In genomic region chr2:39730685-39731302, GRCh38 we compare ENCODE assay signal across 8 cellular contexts. TPM values are rescaled to one million over a fixed set of nuclear protein-coding genes. Genes with fewer than 3 reads are reported as not detected.
DNase-seq lines count a peak whose midpoint lies in the region; ATAC-seq, FAIRE-seq and TF ChIP-seq lines count a peak whose summit lies in the region.

No MANE protein-coding gene starts in this region.

- intact Hi-C loops in ovary (cut with DNase I) = no loop called here

- H3K4me1 ChIP-seq in H1 (replicated peaks in 1 of 4; ENCODE audit: control insufficient read depth in 3 of 4, insufficient read depth in 4 of 4, low read length in 3 of 4) = peaks cover 0 to 3% (median under 1%) of the 10 kb centered on the region in 4 experiments; a peak in 2 of 7 replicates
- H3K4me1 ChIP-seq in parathyroid adenoma = no peaks in the 10 kb centered on the region
- peaks cover 7% of the 10 kb centered on the region for H3K4me1 ChIP-seq in ovary (ENCODE audit: insufficient read depth)

- H4K5ac ChIP-seq in H1 (ENCODE audit: insufficient read length, low read depth, low read length) = no peak overlapping the region

- peaks cover 0 to 9% (median 4%) of the 10 kb centered on the region in 4 experiments; a peak in 3 of 8 replicates for H3K36me3 ChIP-seq in H1 (ENCODE audit: control insufficient read depth in 2 of 4, insufficient read depth in 4 of 4, low read length in 3 of 4)
- H3K36me3 ChIP-seq in parathyroid adenoma (ENCODE audit: control insufficient read depth, insufficient read depth, low read length) = no peaks in the 10 kb centered on the region
- no peaks in the 10 kb centered on the region for H3K36me3 ChIP-seq in ovary

- peak overlapping the region; percentile 11; the same call in 1 of the 2 replicates for H3K18ac ChIP-seq in H1 (ENCODE audit: extremely low read depth, low read length)

- H3K79me2 ChIP-seq in H1 (ENCODE audit: control insufficient read depth in 1 of 2, insufficient read depth in 2 of 2, low read length in 2 of 2) = peaks cover 0 to 11% of the 10 kb centered on the region in 2 experiments; a peak in 2 of 4 replicates
- no peaks in the 10 kb centered on the region for H3K79me2 ChIP-seq in parathyroid adenoma

- DNase-seq in NCI-H510A treated with DMSO at 0.1 percent for 48 hours (lab: John Stamatoyannopoulos, UW) = peak; percentile 72
- DNase-seq in NCI-H510A (lab: John Stamatoyannopoulos, UW) = no peak
- peak; percentile 26 to 60 for DNase-seq in NCI-H526 (lab: John Stamatoyannopoulos, UW)
- no peak for DNase-seq in H1 (ENCODE audit: low read depth in 1 of 2, low spot score in 2 of 2)
- DNase-seq in stimulated activated CD4-positive, alpha-beta T cell treated with anti-CD3 and anti-CD28 coated beads, Interleukin-2, amount 100 ng/mL, for 48 hours = no peak
- DNase-seq in ovary = no peak

- no peak overlapping the region for H3K23ac ChIP-seq in H1 (ENCODE audit: insufficient read length)

- H3K27ac ChIP-seq in H1 (ENCODE audit: low read depth, low read length) (no peak overlapping the region), parathyroid adenoma (no peak overlapping the region), ovary (no peak overlapping the region)

- no peak overlapping the region for H2AK5ac ChIP-seq in H1 (ENCODE audit: low read depth, low read length)

- H3K4ac ChIP-seq in H1 (replicated peaks; ENCODE audit: insufficient read length, low read depth, low read length) = no peak overlapping the region

- no peaks in the 10 kb centered on the region for H3K9me3 ChIP-seq in H1 (ENCODE audit: insufficient read depth in 2 of 2, low read depth in 1 of 2, low read length in 1 of 2)
- no peaks in the 10 kb centered on the region for H3K9me3 ChIP-seq in parathyroid adenoma (ENCODE audit: control insufficient read depth, low read length)
- H3K9me3 ChIP-seq in ovary = no peaks in the 10 kb centered on the region

- TF ChIP-seq RAD21 in H1 (IDR thresholded peaks at IDR 0.05 in 1 of 2, conservative IDR thresholded peaks at IDR 0.05 in 1 of 2; ENCODE audit: low read depth in 2 of 2, low read length in 2 of 2) = peak; percentile 84 to 87

- H2BK12ac ChIP-seq in H1 (ENCODE audit: low read depth, low read length) = no peak overlapping the region

- no peak overlapping the region for H4K91ac ChIP-seq in H1 (replicated peaks; ENCODE audit: insufficient read length, low read length)

- H3K23me2 ChIP-seq in H1 (ENCODE audit: low read depth, low read length) = no peaks in the 10 kb centered on the region

- H3K27me3 ChIP-seq in H1 (replicated peaks in 1 of 4; ENCODE audit: control insufficient read depth in 3 of 4, extremely low read depth in 1 of 4, insufficient read depth in 3 of 4, low read length in 3 of 4) = no peaks in the 10 kb centered on the region
- H3K27me3 ChIP-seq in parathyroid adenoma (ENCODE audit: control insufficient read depth, insufficient read depth, low read length) = no peaks in the 10 kb centered on the region
- H3K27me3 ChIP-seq in ovary = no peaks in the 10 kb centered on the region

- no peaks in the 10 kb centered on the region for H3K79me1 ChIP-seq in H1 (ENCODE audit: low read depth, low read length)

- FAIRE-seq in H1 (lab: Jason Lieb, UNC) = no peak

- no peak overlapping the region for H2BK120ac ChIP-seq in H1 (replicated peaks; ENCODE audit: low read depth, low read length)

- no peak overlapping the region for H2BK20ac ChIP-seq in H1 (ENCODE audit: low read length)

- no peak for TF ChIP-seq POLR2A in H1 (IDR thresholded peaks at IDR 0.05; ENCODE audit: control extremely low read depth in 1 of 2, low read depth in 2 of 2, low read length in 2 of 2)
- no peak for TF ChIP-seq POLR2A in ovary (IDR thresholded peaks at IDR 0.05)

- peak in 2 of 3 experiments; percentile 63 to 81; a peak in 3 of 4 replicates for TF ChIP-seq CTCF in H1 (IDR thresholded peaks at IDR 0.05; ENCODE audit: control extremely low read depth in 1 of 3, insufficient read depth in 1 of 3, low read depth in 1 of 3, low read length in 3 of 3)
- peak; percentile 32 for TF ChIP-seq CTCF in parathyroid adenoma (IDR thresholded peaks at IDR 0.05)
- no peak for TF ChIP-seq CTCF in ovary (IDR thresholded peaks at IDR 0.05)

- no peak overlapping the region for H3K56ac ChIP-seq in H1 (replicated peaks; ENCODE audit: insufficient read length, low read depth, low read length)

- TF ChIP-seq EP300 in H1 (IDR thresholded peaks at IDR 0.05; ENCODE audit: borderline replicate concordance in 1 of 2, low read depth in 2 of 2, low read length in 2 of 2) = no peak
- TF ChIP-seq EP300 in ovary (IDR thresholded peaks at IDR 0.05) = no peak

- WGBS in H1 (ENCODE audit: extremely low coverage in 1 of 2, insufficient coverage in 1 of 2, insufficient read length in 1 of 2, insufficient replicate concordance in 2 of 2, low coverage in 1 of 2, low lambda C conversion rate in 2 of 2, missing lambda C conversion rate in 1 of 2), 2 experiments = 84% methylated on average over 2 of the region's 2 CpGs; no CpG with 5 or more reads in 1 of the 2 experiments
- 94 to 98% (median 95%) methylated on average over 2 of the region's 2 CpGs for WGBS in ovary, 3 donors

- POLR2A ChIA-PET in H1 (lab: Charles Lee; ENCODE audit: partially characterized antibody) = interaction anchor here (0.7 kb wide), 1 partner anchor 478 kb away, joined by 3 read pairs; no protein-coding TSS in a partner anchor

- CTCF ChIA-PET in H1 (lab: Charles Lee; ENCODE audit: partially characterized antibody) = interaction anchor here (0.7 to 9.8 kb wide), 63 partner anchors 9 to 815 kb away, joined by 3 to 109 read pairs (median 4); no protein-coding TSS in a partner anchor

- H3K9ac ChIP-seq in H1 (replicated peaks in 1 of 4; ENCODE audit: extremely low read depth in 1 of 4, low read depth in 3 of 4, low read length in 3 of 4) (no peak overlapping the region), parathyroid adenoma (no peak overlapping the region)

- H3K4me2 ChIP-seq in H1 (ENCODE audit: insufficient read depth in 1 of 2, low read depth in 2 of 2, low read length in 2 of 2) (no peak overlapping the region), parathyroid adenoma (ENCODE audit: low read length) (no peak overlapping the region)

- peak; percentile 35 for ATAC-seq in HG02642 (IDR thresholded peaks at IDR 0.05; ENCODE audit: poor library complexity, unreplicated experiment)

- no peak overlapping the region for H3K4me3 ChIP-seq in H1 (ENCODE audit: extremely low read depth in 1 of 4, insufficient read depth in 2 of 4, low read depth in 3 of 4, low read length in 4 of 4)
- H3K4me3 ChIP-seq in parathyroid adenoma (ENCODE audit: low read depth, low read length) = no peak overlapping the region
- no peak overlapping the region for H3K4me3 ChIP-seq in ovary

- peaks cover 0 to 1% of the 10 kb centered on the region in 2 experiments for H4K20me1 ChIP-seq in H1 (replicated peaks in 1 of 2; ENCODE audit: control insufficient read depth in 1 of 2, insufficient read depth in 2 of 2, low read length in 2 of 2)

- H2BK5ac ChIP-seq in H1 (ENCODE audit: low read depth, low read length) = no peak overlapping the region

- H3K14ac ChIP-seq in H1 (ENCODE audit: insufficient read length) = no peak overlapping the region

- H2AFZ ChIP-seq in H1 (ENCODE audit: low read length) = no peak overlapping the region
- H2AFZ ChIP-seq in parathyroid adenoma = no peak overlapping the region

- H4K8ac ChIP-seq in H1 (ENCODE audit: extremely low read depth, insufficient read depth, low read length) = no peak overlapping the region

- H2BK15ac ChIP-seq in H1 (ENCODE audit: low read length) = no peak overlapping the region

TF ChIP-seq in H1, 55 proteins besides CTCF, POLR2A, EP300 and RAD21:
- TF ChIP-seq CREB1 (IDR thresholded peaks at IDR 0.05) (no peak), FOSL1 (IDR thresholded peaks at IDR 0.05; ENCODE audit: insufficient read depth, low read depth, low read length) (no peak), YY1 (IDR thresholded peaks at IDR 0.05; ENCODE audit: low read depth, low read length) (no peak), CBX8 (IDR thresholded peaks at IDR 0.05; ENCODE audit: borderline replicate concordance, low read depth, low read length) (no peak), SP2 (IDR thresholded peaks at IDR 0.05; ENCODE audit: low read length) (no peak), ASH2L (IDR thresholded peaks at IDR 0.05; ENCODE audit: low read length) (no peak), CTBP2 (IDR thresholded peaks at IDR 0.05; ENCODE audit: borderline replicate concordance, insufficient read depth, insufficient read length, low read length) (no peak), KDM5A (IDR thresholded peaks at IDR 0.05; ENCODE audit: low read length) (no peak), GTF2F1 (IDR thresholded peaks at IDR 0.05; ENCODE audit: borderline replicate concordance, low read depth, low read length) (no peak)
TF ChIP-seq in H1: peak in this region for 0.

RNA-seq across cellular contexts. Expression of gene THUMPD2, which starts 48.3 kb away (rescaled TPM):
- total RNA-seq in H1 (2021; fragmentation: NEBNext Ultra II Directional; extraction: Animal tissue kit (Norgen Biotek cat#: 25700)) = 15.5 and 17.0 TPM in 2 replicates
- polyA plus RNA-seq in H1 (2011; rRNA removed) = 3.8 and 8.6 TPM in 2 replicates
- polyA plus RNA-seq in H1 (2011; cell fraction: cytosol; rRNA removed) = 11.7 TPM
- 6.5 TPM for polyA plus RNA-seq in H1 (2011; cell fraction: nucleus; rRNA removed)
- polyA plus RNA-seq in H1 (2012, experiment 1 of 2) = 8.9 to 17.8 TPM (median 11.4 TPM) in 4 replicates
- polyA plus RNA-seq in H1 (2012, experiment 2 of 2) = 1.7 TPM
- polyA plus RNA-seq in H1 (2013, experiment 1 of 2) = 15.0 TPM
- polyA plus RNA-seq in H1 (2013, experiment 2 of 2) = 15.6 TPM
- polyA minus RNA-seq in H1 (2011; rRNA and poly(A)+ RNA removed) = 10.1 and 12.9 TPM in 2 replicates
- polyA minus RNA-seq in H1 (2011; cell fraction: cytosol; rRNA and poly(A)+ RNA removed) = 2.3 TPM
- 30.7 TPM for polyA minus RNA-seq in H1 (2011; cell fraction: nucleus; rRNA and poly(A)+ RNA removed)
- total RNA-seq in ovary = 10 to 100 TPM; 11.4 to 22.0 (median 19.6) TPM
- 10 to 100 TPM; 10.5 to 16.3 TPM for polyA plus RNA-seq in ovary

Comparison
In these comparisons a context has a peak if more than half of its experiments do, and no peak if none do; other contexts are left out.
1. DNase-seq: peak in NCI-H510A treated with DMSO at 0.1 percent for 48 hours (single experiment) and NCI-H526 (2 of 2); none in NCI-H510A (single experiment), H1 (0 of 2), stimulated activated CD4-positive, alpha-beta T cell treated with anti-CD3 and anti-CD28 coated beads, Interleukin-2, amount 100 ng/mL, for 48 hours (0 of 2) and ovary (0 of 5).
2. CTCF ChIP-seq: peak in H1 (2 of 3) and parathyroid adenoma (single experiment); none in ovary (0 of 3).